In genomic region chrX:16772460-16772859, GRCh38 we compare ENCODE assay signal across 18 cellular contexts. TPM values are rescaled to one million over a fixed set of nuclear protein-coding genes. Genes with fewer than 3 reads are reported as not detected.
DNase-seq lines count a peak whose midpoint lies in the region; ATAC-seq and TF ChIP-seq lines count a peak whose summit lies in the region.
"Had no signal": no experiment of that assay in that cellular context is flagged by ENCODE, and none has a peak within 500 bp of the region (broad histone marks: within the 10 kb centered on the region; RNA-seq: fewer than 3 reads in every experiment).

No MANE protein-coding gene starts in this region.

- peak overlapping the region; percentile 60 for H3K4me3 Mint-ChIP-seq in Caco-2 (ENCODE audit: unreplicated experiment)
- no peak overlapping the region for H3K4me3 Mint-ChIP-seq in nephron
- no peak overlapping the region for H3K4me3 Mint-ChIP-seq in CD8-positive, alpha-beta memory T cell
- H3K4me3 Mint-ChIP-seq: activated naive CD4-positive, alpha-beta T cell treated with anti-CD3 and anti-CD28 coated beads for 36 hours had no signal

- BruUV-seq in Caco-2 (replicated peaks; lab: Mats Ljungman, UMichigan) = no TSS peak

- DNase-seq in Caco-2 (peak; percentile 45 to 57), ecto neural progenitor cell (ENCODE audit: low spot score) (peak; percentile 53), H4 (ENCODE audit: low spot score) (no peak), cerebellar nuclear complex (lab: John Stamatoyannopoulos, UW) (no peak)
- DNase-seq in CD8-positive, alpha-beta memory T cell = no peak
- DNase-seq: activated naive CD4-positive, alpha-beta T cell treated with anti-CD3 and anti-CD28 coated beads for 36 hours; C1 segment of cervical spinal cord; GDM1; Kasumi-1; NCI-H187; NCI-H774; stimulated activated CD4-positive, alpha-beta T cell treated with anti-CD3 and anti-CD28 coated beads, Interleukin-4, amount 100 ng/mL, for 1 hour; upper lobe of right lung had no signal

- H3K9me3 Mint-ChIP-seq in Caco-2 (ENCODE audit: unreplicated experiment) = no peaks in the 10 kb centered on the region
- H3K9me3 Mint-ChIP-seq in nephron = no peaks in the 10 kb centered on the region
- H3K9me3 Mint-ChIP-seq in CD8-positive, alpha-beta memory T cell = peaks cover 0 to 2% (median 0%) of the 10 kb centered on the region in 5 donors
- H3K9me3 Mint-ChIP-seq: activated naive CD4-positive, alpha-beta T cell treated with anti-CD3 and anti-CD28 coated beads for 36 hours had no signal

- H3K4me3 ChIP-seq in Caco-2 (ENCODE audit: low read depth, low read length) (no peak overlapping the region; the same call in 1 of the 2 replicates), HUES64 (ENCODE audit: low read length) (peak overlapping the region; percentile 20; the same call in 1 of the 2 replicates)
- H3K4me3 ChIP-seq in CD8-positive, alpha-beta memory T cell (ENCODE audit: low read length) = no peak overlapping the region
- H3K4me3 ChIP-seq: gastroesophageal sphincter, right atrium auricular region, upper lobe of right lung had no signal

- no peaks in the 10 kb centered on the region for H3K27me3 ChIP-seq in Caco-2 (replicated peaks; ENCODE audit: control insufficient read depth, insufficient read depth, low read length)
- H3K27me3 ChIP-seq in HUES64 (ENCODE audit: insufficient read depth, low read length) = no peaks in the 10 kb centered on the region
- no peaks in the 10 kb centered on the region for H3K27me3 ChIP-seq in CD8-positive, alpha-beta memory T cell (ENCODE audit: insufficient read depth, low read length, poor library complexity, severe bottlenecking)
- H3K27me3 ChIP-seq: gastroesophageal sphincter, right atrium auricular region, upper lobe of right lung had no signal

- TF ChIP-seq CTCF in Caco-2 (IDR thresholded peaks at IDR 0.05; ENCODE audit: insufficient read depth in 1 of 2, low read depth in 1 of 2, low read length in 1 of 2, severe bottlenecking in 1 of 2, unreplicated experiment in 1 of 2) = no peak
- no peak for TF ChIP-seq CTCF in nephron (IDR thresholded peaks at IDR 0.05; ENCODE audit: unreplicated experiment in 3 of 3)

- CTCF ChIA-PET in Caco-2 (lab: Charles Lee) = no interaction called here
- CTCF ChIA-PET in CD8-positive, alpha-beta memory T cell (lab: Charles Lee) = no interaction called here

- H3K4me1 Mint-ChIP-seq in Caco-2 (ENCODE audit: low read depth, unreplicated experiment) (no peaks in the 10 kb centered on the region), nephron (peaks cover 11% of the 10 kb centered on the region)
- no peaks in the 10 kb centered on the region for H3K4me1 Mint-ChIP-seq in CD8-positive, alpha-beta memory T cell

- H3K36me3 Mint-ChIP-seq in Caco-2 (ENCODE audit: insufficient read depth, unreplicated experiment) (peaks cover 12% of the 10 kb centered on the region), nephron (ENCODE audit: low read depth) (no peaks in the 10 kb centered on the region)
- peaks cover 0 to 2% (median 0%) of the 10 kb centered on the region in 3 donors for H3K36me3 Mint-ChIP-seq in CD8-positive, alpha-beta memory T cell

- ATAC-seq in GM21526 (IDR thresholded peaks at IDR 0.05; ENCODE audit: low FRiP score, unreplicated experiment) = no peak
- ATAC-seq: gastroesophageal sphincter, upper lobe of right lung had no signal

- H3K27ac Mint-ChIP-seq in Caco-2 (ENCODE audit: unreplicated experiment) (peak overlapping the region; percentile 98), nephron (peak overlapping the region; percentile 99 to 100 (median 100))
- H3K27ac Mint-ChIP-seq in CD8-positive, alpha-beta memory T cell = no peak overlapping the region
- H3K27ac Mint-ChIP-seq: activated naive CD4-positive, alpha-beta T cell treated with anti-CD3 and anti-CD28 coated beads for 36 hours had no signal

- WGBS in HUES64 = 87% methylated on average over 6 of the region's 6 CpGs

- POLR2A ChIA-PET in Caco-2 (lab: Charles Lee) = interaction anchor here (0.6 to 2.2 kb wide), 4 partner anchors 13 to 53 kb away, joined by 3 to 32 read pairs (median 12); partner anchors contain the start of genes SYAP1 and TXLNG
- POLR2A ChIA-PET in CD8-positive, alpha-beta memory T cell (lab: Charles Lee) = no interaction called here

- peak overlapping the region; percentile 80 for H3K9ac ChIP-seq in HUES64 (ENCODE audit: low read depth, low read length)

- H3K27me3 Mint-ChIP-seq in Caco-2 (ENCODE audit: insufficient read depth, unreplicated experiment) = no peaks in the 10 kb centered on the region
- H3K27me3 Mint-ChIP-seq in nephron (ENCODE audit: low read depth) = no peaks in the 10 kb centered on the region
- H3K27me3 Mint-ChIP-seq in CD8-positive, alpha-beta memory T cell = peaks cover 3 to 4% of the 10 kb centered on the region in 2 donors

- intact Hi-C loops in Caco-2 (cut with micrococcal nuclease; ENCODE audit: unreplicated experiment) = loop anchor here (2.0 kb wide), 1 partner anchor 14 kb away; the partner anchor contains the start of gene TXLNG

- H3K4me1 ChIP-seq in Caco-2 (0 out of 2 replicates have a peak, but pooled peaks cover 7% of the 10 kb centered on the region), HUES64 (ENCODE audit: insufficient read depth, low read length) (peaks cover 12% of the 10 kb centered on the region; the same call in 1 of the 2 replicates)
- no peaks in the 10 kb centered on the region for H3K4me1 ChIP-seq in CD8-positive, alpha-beta memory T cell (ENCODE audit: insufficient read depth, low read length)
- H3K4me1 ChIP-seq: gastroesophageal sphincter, right atrium auricular region, upper lobe of right lung had no signal

- peak overlapping the region; percentile 98 for H3K27ac ChIP-seq in HUES64 (ENCODE audit: low read depth, low read length)
- no peak overlapping the region for H3K27ac ChIP-seq in CD8-positive, alpha-beta memory T cell (ENCODE audit: low read depth, low read length)
- H3K27ac ChIP-seq: gastroesophageal sphincter, right atrium auricular region, upper lobe of right lung had no signal

- H3K36me3 ChIP-seq in Caco-2 (ENCODE audit: control insufficient read depth, insufficient read depth, low read length) (no peaks in the 10 kb centered on the region), HUES64 (ENCODE audit: insufficient read depth, low read length) (no peaks in the 10 kb centered on the region)
- H3K36me3 ChIP-seq in CD8-positive, alpha-beta memory T cell (ENCODE audit: insufficient read depth, low read length) = no peaks in the 10 kb centered on the region
- H3K36me3 ChIP-seq: gastroesophageal sphincter, right atrium auricular region, upper lobe of right lung had no signal

- H3K9me3 ChIP-seq in Caco-2 (no peaks in the 10 kb centered on the region), HUES64 (ENCODE audit: insufficient read depth, low read depth, low read length) (no peaks in the 10 kb centered on the region)
- H3K9me3 ChIP-seq in CD8-positive, alpha-beta memory T cell (ENCODE audit: low read length) = no peaks in the 10 kb centered on the region
- H3K9me3 ChIP-seq: gastroesophageal sphincter, right atrium auricular region, upper lobe of right lung had no signal

RNA-seq across cellular contexts. Expression of gene TXLNG, which starts 13.8 kb away (rescaled TPM):
- total RNA-seq in Caco-2 (2022) = 18.2 and 18.3 TPM in 2 replicates
- polyA plus RNA-seq in HUES64 (2013, experiment 1 of 2) = 26.6 TPM
- 23.8 TPM for polyA plus RNA-seq in HUES64 (2013, experiment 2 of 2)
- total RNA-seq in CD8-positive, alpha-beta memory T cell = 10 to 100 TPM; 22.4 to 23.3 TPM
- polyA plus RNA-seq in CD8-positive, alpha-beta memory T cell = 18.3 TPM
- 8.7 and 12.2 TPM in 2 replicates for total RNA-seq in H4 (2014; rRNA removed; shearing (Covaris generic))

RNA-seq across cellular contexts. Expression of gene SYAP1, which starts 53.0 kb away (rescaled TPM):
- total RNA-seq in Caco-2 (2022) = 32.8 and 35.7 TPM in 2 replicates
- 10.6 TPM for polyA plus RNA-seq in HUES64 (2013, experiment 1 of 2)
- polyA plus RNA-seq in HUES64 (2013, experiment 2 of 2) = 12.4 TPM
- 10 to 100 TPM; 18.9 to 22.6 TPM for total RNA-seq in CD8-positive, alpha-beta memory T cell
- 22.6 TPM for polyA plus RNA-seq in CD8-positive, alpha-beta memory T cell
- 17.0 and 21.3 TPM in 2 replicates for total RNA-seq in H4 (2014; rRNA removed; shearing (Covaris generic))

RNA-seq across cellular contexts. Expression of gene CTPS2, which starts 60.0 kb away (rescaled TPM):
- total RNA-seq in Caco-2 (2022) = 20.7 and 22.3 TPM in 2 replicates
- polyA plus RNA-seq in HUES64 (2013, experiment 1 of 2) = 22.8 TPM
- polyA plus RNA-seq in HUES64 (2013, experiment 2 of 2) = 22.1 TPM
- total RNA-seq in CD8-positive, alpha-beta memory T cell = 1 to 10 TPM; 5.2 to 5.7 TPM
- polyA plus RNA-seq in CD8-positive, alpha-beta memory T cell = 3.1 TPM
- total RNA-seq in H4 (2014; rRNA removed; shearing (Covaris generic)) = 5.7 and 5.8 TPM in 2 replicates

Comparison
In these comparisons a context has a peak if more than half of its experiments do, and no peak if none do; other contexts are left out.
1. DNase-seq: peak in Caco-2 (2 of 2) and ecto neural progenitor cell (single experiment); none in CD8-positive, alpha-beta memory T cell (0 of 5), H4 (single experiment) and cerebellar nuclear complex (0 of 2).
2. H3K27ac Mint-ChIP-seq: peak in Caco-2 (single experiment) and nephron (3 of 3); none in CD8-positive, alpha-beta memory T cell (0 of 8).